In genomic region chr4:85474818-85475630, GRCh38 we compare ENCODE assay signal across 2 cellular contexts.
A peak's percentile ranks its signal among the peaks of the same experiment; 100 is the strongest.
TF ChIP-seq lines count a peak whose summit lies in the region.

TSS of gene ARHGAP24 (plus strand) at chr4:85475150.

TF ChIP-seq in HEK293, 187 proteins besides CTCF, POLR2A, EP300 and RAD21 (continued from another document and continues in another):
- no peak; the same call in 1 of the 2 replicates for TF ChIP-seq ZNF394 (tag by site-specific recombination; IDR thresholded peaks at IDR 0.05; ENCODE audit: borderline replicate concordance)
- no peak for TF ChIP-seq ZNF768 (tag by site-specific recombination; IDR thresholded peaks at IDR 0.05)
- TF ChIP-seq ZBTB44 (tag by site-specific recombination; IDR thresholded peaks at IDR 0.05): no peak
- no peak for TF ChIP-seq ZNF701 (tag by site-specific recombination; IDR thresholded peaks at IDR 0.05)
- no peak for TF ChIP-seq OVOL3 (tag by site-specific recombination; IDR thresholded peaks at IDR 0.05)
- TF ChIP-seq SALL2 (tag by site-specific recombination; IDR thresholded peaks at IDR 0.05; ENCODE audit: borderline replicate concordance): no peak
- peak; percentile 61; the same call in 1 of the 2 replicates for TF ChIP-seq ZEB2 (tag by site-specific recombination; IDR thresholded peaks at IDR 0.05)
- TF ChIP-seq ZNF843 (tag by site-specific recombination; IDR thresholded peaks at IDR 0.05): no peak
- no peak for TF ChIP-seq SETDB1 (IDR thresholded peaks at IDR 0.05; ENCODE audit: insufficient read length, low read length)
- TF ChIP-seq ZNF10 (tag by site-specific recombination; IDR thresholded peaks at IDR 0.05): peak; percentile 14; the same call in 1 of the 2 replicates
- TF ChIP-seq ZNF248 (tag by site-specific recombination; IDR thresholded peaks at IDR 0.05): no peak
- no peak for TF ChIP-seq ZNF433 (tag by site-specific recombination; IDR thresholded peaks at IDR 0.05; ENCODE audit: low read depth)
- peak; percentile 87 for TF ChIP-seq SCRT2 (tag by site-specific recombination; IDR thresholded peaks at IDR 0.05)
- TF ChIP-seq ZNF549 (tag by site-specific recombination; IDR thresholded peaks at IDR 0.05): no peak
- no peak for TF ChIP-seq ZNF626 (tag by site-specific recombination; IDR thresholded peaks at IDR 0.05)
- no peak for TF ChIP-seq KLF16 (tag by site-specific recombination; IDR thresholded peaks at IDR 0.05)
- TF ChIP-seq ZNF138 (tag by site-specific recombination; IDR thresholded peaks at IDR 0.05; ENCODE audit: borderline replicate concordance): no peak
- TF ChIP-seq, protein P1, sequence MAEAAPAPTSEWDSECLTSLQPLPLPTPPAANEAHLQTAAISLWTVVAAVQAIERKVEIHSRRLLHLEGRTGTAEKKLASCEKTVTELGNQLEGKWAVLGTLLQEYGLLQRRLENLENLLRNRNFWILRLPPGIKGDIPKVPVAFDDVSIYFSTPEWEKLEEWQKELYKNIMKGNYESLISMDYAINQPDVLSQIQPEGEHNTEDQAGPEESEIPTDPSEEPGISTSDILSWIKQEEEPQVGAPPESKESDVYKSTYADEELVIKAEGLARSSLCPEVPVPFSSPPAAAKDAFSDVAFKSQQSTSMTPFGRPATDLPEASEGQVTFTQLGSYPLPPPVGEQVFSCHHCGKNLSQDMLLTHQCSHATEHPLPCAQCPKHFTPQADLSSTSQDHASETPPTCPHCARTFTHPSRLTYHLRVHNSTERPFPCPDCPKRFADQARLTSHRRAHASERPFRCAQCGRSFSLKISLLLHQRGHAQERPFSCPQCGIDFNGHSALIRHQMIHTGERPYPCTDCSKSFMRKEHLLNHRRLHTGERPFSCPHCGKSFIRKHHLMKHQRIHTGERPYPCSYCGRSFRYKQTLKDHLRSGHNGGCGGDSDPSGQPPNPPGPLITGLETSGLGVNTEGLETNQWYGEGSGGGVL (tag by site-specific recombination; IDR thresholded peaks at IDR 0.05): peak; percentile 33; the same call in 1 of the 2 replicates
- TF ChIP-seq, protein P2, sequence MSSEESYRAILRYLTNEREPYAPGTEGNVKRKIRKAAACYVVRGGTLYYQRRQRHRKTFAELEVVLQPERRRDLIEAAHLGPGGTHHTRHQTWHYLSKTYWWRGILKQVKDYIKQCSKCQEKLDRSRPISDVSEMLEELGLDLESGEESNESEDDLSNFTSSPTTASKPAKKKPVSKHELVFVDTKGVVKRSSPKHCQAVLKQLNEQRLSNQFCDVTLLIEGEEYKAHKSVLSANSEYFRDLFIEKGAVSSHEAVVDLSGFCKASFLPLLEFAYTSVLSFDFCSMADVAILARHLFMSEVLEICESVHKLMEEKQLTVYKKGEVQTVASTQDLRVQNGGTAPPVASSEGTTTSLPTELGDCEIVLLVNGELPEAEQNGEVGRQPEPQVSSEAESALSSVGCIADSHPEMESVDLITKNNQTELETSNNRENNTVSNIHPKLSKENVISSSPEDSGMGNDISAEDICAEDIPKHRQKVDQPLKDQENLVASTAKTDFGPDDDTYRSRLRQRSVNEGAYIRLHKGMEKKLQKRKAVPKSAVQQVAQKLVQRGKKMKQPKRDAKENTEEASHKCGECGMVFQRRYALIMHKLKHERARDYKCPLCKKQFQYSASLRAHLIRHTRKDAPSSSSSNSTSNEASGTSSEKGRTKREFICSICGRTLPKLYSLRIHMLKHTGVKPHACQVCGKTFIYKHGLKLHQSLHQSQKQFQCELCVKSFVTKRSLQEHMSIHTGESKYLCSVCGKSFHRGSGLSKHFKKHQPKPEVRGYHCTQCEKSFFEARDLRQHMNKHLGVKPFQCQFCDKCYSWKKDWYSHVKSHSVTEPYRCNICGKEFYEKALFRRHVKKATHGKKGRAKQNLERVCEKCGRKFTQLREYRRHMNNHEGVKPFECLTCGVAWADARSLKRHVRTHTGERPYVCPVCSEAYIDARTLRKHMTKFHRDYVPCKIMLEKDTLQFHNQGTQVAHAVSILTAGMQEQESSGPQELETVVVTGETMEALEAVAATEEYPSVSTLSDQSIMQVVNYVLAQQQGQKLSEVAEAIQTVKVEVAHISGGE (tag by site-specific recombination; conservative IDR thresholded peaks at IDR 0.05; ENCODE audit: low read depth): peak; percentile 95
- TF ChIP-seq ZNF776 (tag by site-specific recombination; IDR thresholded peaks at IDR 0.05; ENCODE audit: borderline replicate concordance): no peak
- no peak for TF ChIP-seq KLF1 (tag by site-specific recombination; IDR thresholded peaks at IDR 0.05)
- TF ChIP-seq ZNF837 (tag by site-specific recombination; IDR thresholded peaks at IDR 0.05): no peak
- TF ChIP-seq, protein P3, sequence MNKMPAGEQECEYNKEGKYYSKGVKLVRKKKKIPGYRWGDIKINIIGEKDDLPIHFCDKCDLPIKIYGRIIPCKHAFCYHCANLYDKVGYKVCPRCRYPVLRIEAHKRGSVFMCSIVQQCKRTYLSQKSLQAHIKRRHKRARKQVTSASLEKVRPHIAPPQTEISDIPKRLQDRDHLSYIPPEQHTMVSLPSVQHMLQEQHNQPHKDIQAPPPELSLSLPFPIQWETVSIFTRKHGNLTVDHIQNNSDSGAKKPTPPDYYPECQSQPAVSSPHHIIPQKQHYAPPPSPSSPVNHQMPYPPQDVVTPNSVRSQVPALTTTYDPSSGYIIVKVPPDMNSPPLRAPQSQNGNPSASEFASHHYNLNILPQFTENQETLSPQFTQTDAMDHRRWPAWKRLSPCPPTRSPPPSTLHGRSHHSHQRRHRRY (tag by site-specific recombination; IDR thresholded peaks at IDR 0.05): no peak
- peak; percentile 92 for TF ChIP-seq ZNF600 (tag by site-specific recombination; IDR thresholded peaks at IDR 0.05)
- no peak for TF ChIP-seq ZNF391 (tag by site-specific recombination; IDR thresholded peaks at IDR 0.05; ENCODE audit: borderline replicate concordance, low read depth)
- TF ChIP-seq ZNF48 (tag by site-specific recombination; IDR thresholded peaks at IDR 0.05): no peak
- no peak for TF ChIP-seq ZNF302 (tag by site-specific recombination; IDR thresholded peaks at IDR 0.05; ENCODE audit: low read depth)
- no peak for TF ChIP-seq ZNF510 (tag by site-specific recombination; IDR thresholded peaks at IDR 0.05; ENCODE audit: insufficient replicate concordance)

TF ChIP-seq in HepG2, 621 proteins besides CTCF, POLR2A, EP300 and RAD21 (continued from another document and continues in another):
- TF ChIP-seq, protein P4, sequence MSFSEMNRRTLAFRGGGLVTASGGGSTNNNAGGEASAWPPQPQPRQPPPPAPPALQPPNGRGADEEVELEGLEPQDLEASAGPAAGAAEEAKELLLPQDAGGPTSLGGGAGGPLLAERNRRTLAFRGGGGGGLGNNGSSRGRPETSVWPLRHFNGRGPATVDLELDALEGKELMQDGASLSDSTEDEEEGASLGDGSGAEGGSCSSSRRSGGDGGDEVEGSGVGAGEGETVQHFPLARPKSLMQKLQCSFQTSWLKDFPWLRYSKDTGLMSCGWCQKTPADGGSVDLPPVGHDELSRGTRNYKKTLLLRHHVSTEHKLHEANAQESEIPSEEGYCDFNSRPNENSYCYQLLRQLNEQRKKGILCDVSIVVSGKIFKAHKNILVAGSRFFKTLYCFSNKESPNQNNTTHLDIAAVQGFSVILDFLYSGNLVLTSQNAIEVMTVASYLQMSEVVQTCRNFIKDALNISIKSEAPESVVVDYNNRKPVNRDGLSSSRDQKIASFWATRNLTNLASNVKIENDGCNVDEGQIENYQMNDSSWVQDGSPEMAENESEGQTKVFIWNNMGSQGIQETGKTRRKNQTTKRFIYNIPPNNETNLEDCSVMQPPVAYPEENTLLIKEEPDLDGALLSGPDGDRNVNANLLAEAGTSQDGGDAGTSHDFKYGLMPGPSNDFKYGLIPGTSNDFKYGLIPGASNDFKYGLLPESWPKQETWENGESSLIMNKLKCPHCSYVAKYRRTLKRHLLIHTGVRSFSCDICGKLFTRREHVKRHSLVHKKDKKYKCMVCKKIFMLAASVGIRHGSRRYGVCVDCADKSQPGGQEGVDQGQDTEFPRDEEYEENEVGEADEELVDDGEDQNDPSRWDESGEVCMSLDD (CRISPR knock-in tag; IDR thresholded peaks at IDR 0.05; ENCODE audit: borderline replicate concordance): peak; percentile 64; the same call in 1 of the 2 replicates
- TF ChIP-seq RCOR2 (CRISPR knock-in tag; IDR thresholded peaks at IDR 0.05) (0 out of 2 replicates have a peak, but pooled peaks have one; percentile 18), ZNF496 (CRISPR knock-in tag; IDR thresholded peaks at IDR 0.05; ENCODE audit: insufficient replicate concordance) (no peak), ZNF317 (CRISPR knock-in tag; IDR thresholded peaks at IDR 0.05) (peak; percentile 67; the same call in 1 of the 2 replicates), STAT6 (CRISPR knock-in tag; IDR thresholded peaks at IDR 0.05; ENCODE audit: borderline replicate concordance) (no peak), ZNF800 (CRISPR knock-in tag; IDR thresholded peaks at IDR 0.05) (0 out of 2 replicates have a peak, but pooled peaks have one; percentile 56), ETV6 (CRISPR knock-in tag; conservative IDR thresholded peaks at IDR 0.05) (no peak), ZFAT (CRISPR knock-in tag; conservative IDR thresholded peaks at IDR 0.05) (no peak), PHF20 (CRISPR knock-in tag; IDR thresholded peaks at IDR 0.05) (no peak), JDP2 (CRISPR knock-in tag; IDR thresholded peaks at IDR 0.05; ENCODE audit: borderline replicate concordance) (no peak), ETS1 (CRISPR knock-in tag; IDR thresholded peaks at IDR 0.05) (no peak), ZBTB7A (CRISPR knock-in tag; IDR thresholded peaks at IDR 0.05) (no peak), HIVEP1 (CRISPR knock-in tag; IDR thresholded peaks at IDR 0.05) (peak; percentile 76; the same call in 1 of the 2 replicates), MED13 (CRISPR knock-in tag; IDR thresholded peaks at IDR 0.05) (peak; percentile 58; the same call in 1 of the 2 replicates), SKI (IDR thresholded peaks at IDR 0.05; ENCODE audit: partially characterized antibody) (peak; percentile 21), ZNF580 (CRISPR knock-in tag; IDR thresholded peaks at IDR 0.05; ENCODE audit: borderline replicate concordance, low read depth) (no peak), CREB1 (IDR thresholded peaks at IDR 0.05) (no peak), CREB1 (CRISPR knock-in tag; IDR thresholded peaks at IDR 0.05) (no peak; the same call in 1 of the 2 replicates), ZNF33A (CRISPR knock-in tag; IDR thresholded peaks at IDR 0.05; ENCODE audit: borderline replicate concordance) (no peak)
- TF ChIP-seq, protein P5, sequence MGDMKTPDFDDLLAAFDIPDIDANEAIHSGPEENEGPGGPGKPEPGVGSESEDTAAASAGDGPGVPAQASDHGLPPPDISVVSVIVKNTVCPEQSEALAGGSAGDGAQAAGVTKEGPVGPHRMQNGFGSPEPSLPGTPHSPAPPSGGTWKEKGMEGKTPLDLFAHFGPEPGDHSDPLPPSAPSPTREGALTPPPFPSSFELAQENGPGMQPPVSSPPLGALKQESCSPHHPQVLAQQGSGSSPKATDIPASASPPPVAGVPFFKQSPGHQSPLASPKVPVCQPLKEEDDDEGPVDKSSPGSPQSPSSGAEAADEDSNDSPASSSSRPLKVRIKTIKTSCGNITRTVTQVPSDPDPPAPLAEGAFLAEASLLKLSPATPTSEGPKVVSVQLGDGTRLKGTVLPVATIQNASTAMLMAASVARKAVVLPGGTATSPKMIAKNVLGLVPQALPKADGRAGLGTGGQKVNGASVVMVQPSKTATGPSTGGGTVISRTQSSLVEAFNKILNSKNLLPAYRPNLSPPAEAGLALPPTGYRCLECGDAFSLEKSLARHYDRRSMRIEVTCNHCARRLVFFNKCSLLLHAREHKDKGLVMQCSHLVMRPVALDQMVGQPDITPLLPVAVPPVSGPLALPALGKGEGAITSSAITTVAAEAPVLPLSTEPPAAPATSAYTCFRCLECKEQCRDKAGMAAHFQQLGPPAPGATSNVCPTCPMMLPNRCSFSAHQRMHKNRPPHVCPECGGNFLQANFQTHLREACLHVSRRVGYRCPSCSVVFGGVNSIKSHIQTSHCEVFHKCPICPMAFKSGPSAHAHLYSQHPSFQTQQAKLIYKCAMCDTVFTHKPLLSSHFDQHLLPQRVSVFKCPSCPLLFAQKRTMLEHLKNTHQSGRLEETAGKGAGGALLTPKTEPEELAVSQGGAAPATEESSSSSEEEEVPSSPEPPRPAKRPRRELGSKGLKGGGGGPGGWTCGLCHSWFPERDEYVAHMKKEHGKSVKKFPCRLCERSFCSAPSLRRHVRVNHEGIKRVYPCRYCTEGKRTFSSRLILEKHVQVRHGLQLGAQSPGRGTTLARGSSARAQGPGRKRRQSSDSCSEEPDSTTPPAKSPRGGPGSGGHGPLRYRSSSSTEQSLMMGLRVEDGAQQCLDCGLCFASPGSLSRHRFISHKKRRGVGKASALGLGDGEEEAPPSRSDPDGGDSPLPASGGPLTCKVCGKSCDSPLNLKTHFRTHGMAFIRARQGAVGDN (CRISPR knock-in tag; IDR thresholded peaks at IDR 0.05): peak; percentile 41
